Comparison of ENCODE assay signal across 10 cellular contexts in the genomic region with DNA sequence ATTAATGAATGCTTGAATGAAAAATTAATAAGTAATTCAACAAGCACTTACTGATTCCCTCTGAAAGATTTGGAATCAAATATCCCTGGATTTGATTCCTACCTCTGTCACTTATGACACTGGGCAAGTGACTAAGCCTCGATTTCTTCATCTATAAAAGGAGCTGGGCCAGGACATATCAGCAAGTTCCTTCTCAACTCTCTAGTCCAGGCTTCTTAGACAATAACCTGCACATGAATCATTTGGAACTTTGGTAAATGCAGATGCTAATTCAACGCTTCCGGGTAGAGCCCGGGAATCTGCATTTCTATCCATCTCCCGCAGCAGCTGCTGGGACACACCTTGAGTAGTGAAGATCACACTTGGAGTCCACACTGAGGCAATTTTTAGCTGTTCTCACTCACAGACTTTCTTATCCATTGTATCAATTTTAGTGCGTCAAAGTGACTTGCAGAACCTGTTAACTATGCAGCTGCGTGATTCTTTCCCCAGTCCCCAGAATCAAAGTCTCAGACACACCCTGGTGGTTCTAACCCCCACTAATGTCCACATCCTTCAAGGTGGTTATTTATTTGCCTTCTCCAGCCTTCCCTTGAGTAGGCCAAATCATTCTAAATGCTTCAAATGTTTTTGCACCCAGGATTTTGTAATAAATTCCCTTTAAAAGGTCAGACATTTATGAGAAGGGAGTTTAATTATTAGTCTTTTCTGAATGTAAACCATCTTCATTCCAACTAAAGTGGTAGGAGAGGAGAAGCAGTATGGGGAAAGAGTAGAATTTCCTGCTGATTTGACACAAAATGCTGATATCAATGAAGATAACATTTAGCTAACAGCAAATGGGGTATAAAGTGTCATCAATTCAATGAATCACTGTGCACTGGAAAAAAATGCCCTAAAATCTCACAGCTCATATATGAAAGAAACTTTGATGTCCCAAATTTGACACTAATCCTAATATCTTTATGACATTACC. TPM values are rescaled to one million over a fixed set of nuclear protein-coding genes. Genes with fewer than 3 reads are reported as not detected.
DNase-seq lines count a peak whose midpoint lies in the region; ATAC-seq and TF ChIP-seq lines count a peak whose summit lies in the region.
"Had no signal": no experiment of that assay in that cellular context is flagged by ENCODE, and none has a peak within 500 bp of the region (broad histone marks: within the 10 kb centered on the region; RNA-seq: fewer than 3 reads in every experiment).

No MANE protein-coding gene starts in this region.

- H3K27me3 ChIP-seq in CD8-positive, alpha-beta memory T cell (ENCODE audit: insufficient read depth, low read length, poor library complexity, severe bottlenecking) = no peaks in the 10 kb centered on the region
- H3K27me3 ChIP-seq in endodermal cell (ENCODE audit: control insufficient read depth, insufficient read depth, low read length, poor library complexity, severe bottlenecking) = no peaks in the 10 kb centered on the region
- no peaks in the 10 kb centered on the region for H3K27me3 ChIP-seq in left ventricle myocardium inferior (ENCODE audit: low read depth)
- H3K27me3 ChIP-seq in suprapubic skin = no peaks in the 10 kb centered on the region

- peak overlapping the region; percentile 49 for H3K27ac ChIP-seq in CD8-positive, alpha-beta memory T cell (ENCODE audit: low read depth, low read length)
- H3K27ac ChIP-seq in endodermal cell (ENCODE audit: low read depth, low read length) (peak overlapping the region; percentile 48), left ventricle myocardium inferior (replicated peaks) (no peak overlapping the region), suprapubic skin (no peak overlapping the region)

- no peak for TF ChIP-seq EP300 in suprapubic skin (IDR thresholded peaks at IDR 0.05)

- H3K9me3 ChIP-seq in CD8-positive, alpha-beta memory T cell (ENCODE audit: low read length) = no peaks in the 10 kb centered on the region
- H3K9me3 ChIP-seq in endodermal cell (ENCODE audit: control insufficient read depth, low read length) = no peaks in the 10 kb centered on the region
- H3K9me3 ChIP-seq in left ventricle myocardium inferior (replicated peaks) = no peaks in the 10 kb centered on the region
- H3K9me3 ChIP-seq in suprapubic skin = no peaks in the 10 kb centered on the region

- H3K4me3 Mint-ChIP-seq in CD8-positive, alpha-beta memory T cell = peak overlapping the region in 1 of 7 donors; percentile 55
- H3K4me3 Mint-ChIP-seq in endodermal cell = no peak overlapping the region
- peak overlapping the region; percentile 10 for H3K4me3 Mint-ChIP-seq in natural killer cell treated with Interleukin-12 subunit alpha and Interleukin-12 subunit beta and Interleukin-15 and Interleukin-18, amount 100 ng/mL, for 72 hours

- TF ChIP-seq POLR2A in NB4 (IDR thresholded peaks at IDR 0.05; ENCODE audit: extremely low read depth, insufficient read length) (no peak), suprapubic skin (IDR thresholded peaks at IDR 0.05) (no peak)

- WGBS in endodermal cell (ENCODE audit: insufficient coverage in 1 of 2, insufficient read length in 1 of 2), 2 experiments = 82 to 86% methylated on average over 7 of the region's 7 CpGs
- WGBS in suprapubic skin = 79% methylated on average over 7 of the region's 7 CpGs

- no peak overlapping the region for H3K9ac ChIP-seq in endodermal cell (ENCODE audit: extremely low read depth, low read length, poor library complexity, severe bottlenecking)

- POLR2A ChIA-PET in CD8-positive, alpha-beta memory T cell (lab: Charles Lee) = interaction anchor here (0.5 to 0.7 kb wide), 2 partner anchors 34 to 77 kb away, joined by 3 to 8 read pairs; no protein-coding TSS in a partner anchor

- H3K4me3 ChIP-seq in CD8-positive, alpha-beta memory T cell (ENCODE audit: low read length) = no peak overlapping the region
- H3K4me3 ChIP-seq in NB4 (ENCODE audit: low read depth, low read length) = no peak overlapping the region
- H3K4me3 ChIP-seq in endodermal cell (ENCODE audit: low read length) = no peak overlapping the region
- no peak overlapping the region for H3K4me3 ChIP-seq in left ventricle myocardium inferior
- no peak overlapping the region for H3K4me3 ChIP-seq in suprapubic skin

- peaks cover 23% of the 10 kb centered on the region for H3K36me3 ChIP-seq in CD8-positive, alpha-beta memory T cell (ENCODE audit: insufficient read depth, low read length)
- H3K36me3 ChIP-seq in endodermal cell (ENCODE audit: control insufficient read depth, insufficient read depth, low read length) (no peaks in the 10 kb centered on the region), left ventricle myocardium inferior (no peaks in the 10 kb centered on the region), suprapubic skin (no peaks in the 10 kb centered on the region)

- H3K36me3 Mint-ChIP-seq in CD8-positive, alpha-beta memory T cell = peaks cover 0 to 60% (median 17%) of the 10 kb centered on the region in 3 donors
- H3K36me3 Mint-ChIP-seq in endodermal cell (ENCODE audit: low read depth) = no peaks in the 10 kb centered on the region
- no peaks in the 10 kb centered on the region for H3K36me3 Mint-ChIP-seq in natural killer cell treated with Interleukin-12 subunit alpha and Interleukin-12 subunit beta and Interleukin-15 and Interleukin-18, amount 100 ng/mL, for 72 hours

- peaks cover 85% of the 10 kb centered on the region for H3K4me1 ChIP-seq in CD8-positive, alpha-beta memory T cell (ENCODE audit: insufficient read depth, low read length)
- H3K4me1 ChIP-seq in endodermal cell (ENCODE audit: control insufficient read depth, insufficient read depth, low read length) (no peaks in the 10 kb centered on the region), left ventricle myocardium inferior (peaks cover 22% of the 10 kb centered on the region), suprapubic skin (peaks cover 5% of the 10 kb centered on the region)

- H3K9me3 Mint-ChIP-seq in CD8-positive, alpha-beta memory T cell = no peaks in the 10 kb centered on the region
- H3K9me3 Mint-ChIP-seq in endodermal cell = no peaks in the 10 kb centered on the region
- H3K9me3 Mint-ChIP-seq in natural killer cell treated with Interleukin-12 subunit alpha and Interleukin-12 subunit beta and Interleukin-15 and Interleukin-18, amount 100 ng/mL, for 72 hours = no peaks in the 10 kb centered on the region

- no peak for ATAC-seq in natural killer cell treated with Interleukin-12 subunit alpha and Interleukin-12 subunit beta and Interleukin-15 and Interleukin-18, amount 100 ng/mL, for 72 hours
- no peak for ATAC-seq in HG03354 (IDR thresholded peaks at IDR 0.05; ENCODE audit: poor library complexity, severe bottlenecking, unreplicated experiment)
- ATAC-seq: activated CD4-positive, CD25-positive, alpha-beta regulatory T cell treated with anti-CD3 and anti-CD28 coated beads, Interleukin-2, amount 50 U/mL, for 24 hours had no signal

- H3K27me3 Mint-ChIP-seq in CD8-positive, alpha-beta memory T cell = peaks cover 0 to 2% of the 10 kb centered on the region in 2 donors
- H3K27me3 Mint-ChIP-seq in endodermal cell (ENCODE audit: insufficient read depth) = no peaks in the 10 kb centered on the region
- no peaks in the 10 kb centered on the region for H3K27me3 Mint-ChIP-seq in natural killer cell treated with Interleukin-12 subunit alpha and Interleukin-12 subunit beta and Interleukin-15 and Interleukin-18, amount 100 ng/mL, for 72 hours

- CTCF ChIA-PET in CD8-positive, alpha-beta memory T cell (lab: Charles Lee) = interaction anchor here (1.0 to 2.0 kb wide), 9 partner anchors 8 to 81 kb away, joined by 3 to 4 read pairs (median 3); a partner anchor contains a TSS

- TF ChIP-seq CTCF in NB4 (IDR thresholded peaks at IDR 0.05; ENCODE audit: low read depth, low read length) = no peak
- no peak for TF ChIP-seq CTCF in endodermal cell (conservative IDR thresholded peaks at IDR 0.05)
- TF ChIP-seq CTCF in left ventricle myocardium inferior (IDR thresholded peaks at IDR 0.05; ENCODE audit: borderline replicate concordance) = no peak
- TF ChIP-seq CTCF in suprapubic skin (IDR thresholded peaks at IDR 0.05) = no peak

- H3K27ac Mint-ChIP-seq in CD8-positive, alpha-beta memory T cell = peak overlapping the region in 6 of 8 donors; percentile 12 to 43 (median 30)
- peak overlapping the region; percentile 3 for H3K27ac Mint-ChIP-seq in endodermal cell
- peak overlapping the region; percentile 73 for H3K27ac Mint-ChIP-seq in natural killer cell treated with Interleukin-12 subunit alpha and Interleukin-12 subunit beta and Interleukin-15 and Interleukin-18, amount 100 ng/mL, for 72 hours

- intact Hi-C loops in left ventricle myocardium inferior (cut with micrococcal nuclease) = no loop called here

- H3K4me1 Mint-ChIP-seq in CD8-positive, alpha-beta memory T cell = peaks cover 69 to 88% (median 76%) of the 10 kb centered on the region in 3 donors
- peaks cover 16% of the 10 kb centered on the region for H3K4me1 Mint-ChIP-seq in endodermal cell
- peaks cover 49 to 51% of the 10 kb centered on the region in 2 donors for H3K4me1 Mint-ChIP-seq in natural killer cell treated with Interleukin-12 subunit alpha and Interleukin-12 subunit beta and Interleukin-15 and Interleukin-18, amount 100 ng/mL, for 72 hours (ENCODE audit: low read depth in 2 of 2)

- DNase-seq in CD8-positive, alpha-beta memory T cell = no peak
- DNase-seq in NB4 (ENCODE audit: low read depth) (peak; percentile 59), endodermal cell (peak; percentile 59), left ventricle myocardium inferior (no peak), suprapubic skin (ENCODE audit: low spot score in 2 of 2) (no peak), foreskin melanocyte (no peak)
- DNase-seq in natural killer cell treated with Interleukin-12 subunit alpha and Interleukin-12 subunit beta and Interleukin-15 and Interleukin-18, amount 100 ng/mL, for 72 hours (ENCODE audit: low spot score) = no peak
- DNase-seq: NCI-H69 had no signal

RNA-seq across cellular contexts. Expression of a gene that starts 26.0 kb away (rescaled TPM):
- 100 to 1,000 TPM; 283 to 287 TPM for total RNA-seq in CD8-positive, alpha-beta memory T cell
- polyA plus RNA-seq in CD8-positive, alpha-beta memory T cell = 648 TPM
- total RNA-seq in endodermal cell (10 to 100 TPM in 1 of 2 donors, 1 to 10 TPM in 1; 8.5 to 11.7 TPM), left ventricle myocardium inferior (44.5 TPM), suprapubic skin (100 to 1,000 TPM; 106 to 214 (median 132) TPM)
- 16.0 TPM for polyA plus RNA-seq in endodermal cell (2013, experiment 1 of 2)
- 15.9 TPM for polyA plus RNA-seq in endodermal cell (2013, experiment 2 of 2)
- 100 to 1,000 TPM; 382 to 466 TPM for total RNA-seq in natural killer cell treated with Interleukin-12 subunit alpha and Interleukin-12 subunit beta and Interleukin-15 and Interleukin-18, amount 100 ng/mL, for 72 hours

RNA-seq across cellular contexts. Expression of a gene that starts 46.3 kb away (rescaled TPM):
- total RNA-seq in CD8-positive, alpha-beta memory T cell = 10 to 100 TPM; 80.5 to 84.4 TPM
- 5.9 TPM for polyA plus RNA-seq in CD8-positive, alpha-beta memory T cell
- 10 to 100 TPM; 29.4 to 36.3 TPM for total RNA-seq in endodermal cell
- 35.8 TPM for polyA plus RNA-seq in endodermal cell (2013, experiment 1 of 2)
- polyA plus RNA-seq in endodermal cell (2013, experiment 2 of 2) = 29.1 TPM
- total RNA-seq in natural killer cell treated with Interleukin-12 subunit alpha and Interleukin-12 subunit beta and Interleukin-15 and Interleukin-18, amount 100 ng/mL, for 72 hours = 10 to 100 TPM; 48.3 to 73.9 TPM
- total RNA-seq in left ventricle myocardium inferior = 9.0 TPM
- total RNA-seq in suprapubic skin = 10 to 100 TPM in 3 of 4 donors, 1 to 10 TPM in 1; 6.8 to 15.7 (median 10.4) TPM

RNA-seq across cellular contexts. Expression of a gene that starts 46.7 kb away (rescaled TPM):
- 10 to 100 TPM; 18.1 to 21.1 TPM for total RNA-seq in CD8-positive, alpha-beta memory T cell
- 5.3 TPM for polyA plus RNA-seq in CD8-positive, alpha-beta memory T cell
- total RNA-seq in endodermal cell (10 to 100 TPM; 27.4 to 38.4 TPM), left ventricle myocardium inferior (18.1 TPM), suprapubic skin (10 to 100 TPM; 15.2 to 18.7 (median 17.3) TPM)
- 24.3 TPM for polyA plus RNA-seq in endodermal cell (2013, experiment 1 of 2)
- 22.4 TPM for polyA plus RNA-seq in endodermal cell (2013, experiment 2 of 2)
- 10 to 100 TPM; 25.5 to 33.0 TPM for total RNA-seq in natural killer cell treated with Interleukin-12 subunit alpha and Interleukin-12 subunit beta and Interleukin-15 and Interleukin-18, amount 100 ng/mL, for 72 hours

Comparison
In these comparisons a context has a peak if more than half of its experiments do, and no peak if none do; other contexts are left out.
1. DNase-seq: peak in NB4 (single experiment) and endodermal cell (single experiment); none in CD8-positive, alpha-beta memory T cell (0 of 5), natural killer cell treated with Interleukin-12 subunit alpha and Interleukin-12 subunit beta and Interleukin-15 and Interleukin-18, amount 100 ng/mL, for 72 hours (single experiment), left ventricle myocardium inferior (single experiment), suprapubic skin (0 of 2) and foreskin melanocyte (single experiment).
2. H3K27ac ChIP-seq: peak in CD8-positive, alpha-beta memory T cell (single experiment) and endodermal cell (single experiment); none in left ventricle myocardium inferior (single experiment) and suprapubic skin (single experiment).
3. H3K27ac Mint-ChIP-seq: peak in every context shown above with its lines; median percentile 73 in natural killer cell treated with Interleukin-12 subunit alpha and Interleukin-12 subunit beta and Interleukin-15 and Interleukin-18, amount 100 ng/mL, for 72 hours; 30 in CD8-positive, alpha-beta memory T cell; 3 in endodermal cell.